In genomic region chr1:234525156-234525774, GRCh38 we compare ENCODE assay signal across 18 cellular contexts. TPM values are rescaled to one million over a fixed set of nuclear protein-coding genes. Genes with fewer than 3 reads are reported as not detected.
DNase-seq lines count a peak whose midpoint lies in the region; ATAC-seq and TF ChIP-seq lines count a peak whose summit lies in the region.
"Had no signal": no experiment of that assay in that cellular context is flagged by ENCODE, and none has a peak within 500 bp of the region (broad histone marks: within the 10 kb centered on the region; RNA-seq: fewer than 3 reads in every experiment).

No MANE protein-coding gene starts in this region.

- H2AK5ac ChIP-seq in mesenchymal stem cell (ENCODE audit: low read length, severe bottlenecking): peak overlapping the region; percentile 83

- DNase-seq in heart right ventricle (no peak), left ventricle myocardium superior (no peak), OCI-LY7 (ENCODE audit: low spot score) (peak; percentile 32), mesenchymal stem cell (no peak), upper lobe of left lung (peak in 1 of 2 donors; percentile 44), AG08395 (ENCODE audit: low spot score) (no peak), suprapubic skin (ENCODE audit: low spot score in 2 of 2) (no peak)
- DNase-seq: activated CD8-positive, alpha-beta memory T cell treated with anti-CD3 and anti-CD28 coated beads for 24 hours; cortex of kidney; DMS 273 treated with DMSO at 0.1 percent for 48 hours; GOT3; NCI-H1092 treated with DMSO at 0.1 percent for 48 hours; NCI-H2171 treated with DMSO at 0.1 percent for 48 hours; stimulated activated CD4-positive, alpha-beta T cell treated with anti-CD3 and anti-CD28 coated beads, Interleukin-2, amount 100 ng/mL, for 48 hours; transverse colon had no signal

- H3K36me3 ChIP-seq in heart right ventricle (no peaks in the 10 kb centered on the region), OCI-LY7 (ENCODE audit: insufficient read depth, low read length) (no peaks in the 10 kb centered on the region), mesenchymal stem cell (ENCODE audit: control insufficient read depth in 1 of 2, insufficient read depth in 2 of 2, low read depth in 1 of 2, low read length in 2 of 2) (no peaks in the 10 kb centered on the region), upper lobe of left lung (no peaks in the 10 kb centered on the region), suprapubic skin (no peaks in the 10 kb centered on the region)
- H3K36me3 ChIP-seq: transverse colon had no signal

- H2AFZ ChIP-seq in OCI-LY7 (ENCODE audit: low read length) (peak overlapping the region; percentile 88; the same call in 1 of the 2 replicates), mesenchymal stem cell (ENCODE audit: low read depth, low read length) (no peak overlapping the region)

- H4K91ac ChIP-seq in mesenchymal stem cell (ENCODE audit: low read length): no peak overlapping the region

- no TSS peak for BruUV-seq in OCI-LY7 (replicated peaks; lab: Mats Ljungman, UMichigan)

- peak overlapping the region in 6 of 10 donors; percentile 58 to 94 (median 91) for H3K27ac ChIP-seq in heart right ventricle
- H3K27ac ChIP-seq in OCI-LY7 (ENCODE audit: low read depth, low read length, poor library complexity, severe bottlenecking): peak overlapping the region; percentile 91
- no peak overlapping the region for H3K27ac ChIP-seq in mesenchymal stem cell (ENCODE audit: low read length, poor library complexity, severe bottlenecking)
- peak overlapping the region; percentile 55 to 85 (median 70) for H3K27ac ChIP-seq in upper lobe of left lung
- no peak overlapping the region for H3K27ac ChIP-seq in suprapubic skin

- H3K9me2 ChIP-seq in OCI-LY7 (ENCODE audit: insufficient read depth, low read length): no peaks in the 10 kb centered on the region

- no peaks in the 10 kb centered on the region for H3K27me3 ChIP-seq in heart right ventricle
- no peaks in the 10 kb centered on the region for H3K27me3 ChIP-seq in mesenchymal stem cell (ENCODE audit: control insufficient read depth in 1 of 2, insufficient read depth in 1 of 2, low read length in 2 of 2)
- H3K27me3 ChIP-seq in upper lobe of left lung: no peaks in the 10 kb centered on the region
- no peaks in the 10 kb centered on the region for H3K27me3 ChIP-seq in suprapubic skin
- H3K27me3 ChIP-seq: transverse colon had no signal

- no peak overlapping the region for H3K4me3 ChIP-seq in heart right ventricle
- no peak overlapping the region for H3K4me3 ChIP-seq in OCI-LY7 (ENCODE audit: low read depth, low read length, poor library complexity, severe bottlenecking)
- no peak overlapping the region for H3K4me3 ChIP-seq in mesenchymal stem cell (ENCODE audit: insufficient read depth in 1 of 2, low read depth in 1 of 2, low read length in 2 of 2)
- H3K4me3 ChIP-seq in upper lobe of left lung: no peak overlapping the region
- no peak overlapping the region for H3K4me3 ChIP-seq in suprapubic skin
- H3K4me3 ChIP-seq: SK-N-MC, transverse colon had no signal

- H3K14ac ChIP-seq in mesenchymal stem cell (ENCODE audit: low read length in 2 of 2): no peak overlapping the region

- 84 to 85% methylated on average over 5 of the region's 5 CpGs for WGBS in heart right ventricle, 2 donors
- 97% methylated on average over 5 of the region's 5 CpGs for WGBS in mesenchymal stem cell
- 50 to 60% methylated on average over 5 of the region's 5 CpGs for WGBS in upper lobe of left lung, 2 donors
- 91% methylated on average over 5 of the region's 5 CpGs for WGBS in suprapubic skin

- intact Hi-C loops in heart right ventricle (cut with DNase I) (no loop called here), left ventricle myocardium superior (cut with micrococcal nuclease) (no loop called here), OCI-LY7 (cut with micrococcal nuclease; ENCODE audit: unreplicated experiment) (no loop called here)

- H3K18ac ChIP-seq in mesenchymal stem cell (ENCODE audit: low read depth in 1 of 2, low read length in 2 of 2): no peak overlapping the region

- no peak overlapping the region for H2BK15ac ChIP-seq in mesenchymal stem cell (ENCODE audit: low read depth, poor library complexity, severe bottlenecking)

- no peak for TF ChIP-seq CTCF in heart right ventricle (IDR thresholded peaks at IDR 0.05)
- TF ChIP-seq CTCF in OCI-LY7 (conservative IDR thresholded peaks at IDR 0.05; ENCODE audit: low read length): no peak
- TF ChIP-seq CTCF in upper lobe of left lung (IDR thresholded peaks at IDR 0.05): no peak
- no peak for TF ChIP-seq CTCF in suprapubic skin (IDR thresholded peaks at IDR 0.05)

- CTCF ChIA-PET in OCI-LY7 (lab: Charles Lee; ENCODE audit: unreplicated experiment): interaction anchor here (0.6 to 1.0 kb wide), 3 partner anchors 47 to 216 kb away, joined by 3 to 4 read pairs (median 3); no protein-coding TSS in a partner anchor

- no peaks in the 10 kb centered on the region for H3K79me1 ChIP-seq in mesenchymal stem cell (replicated peaks; ENCODE audit: low read length, poor library complexity, severe bottlenecking)

- POLR2A ChIA-PET in OCI-LY7 (lab: Charles Lee): interaction anchor here (0.6 to 2.2 kb wide), 21 partner anchors 9 to 608 kb away, joined by 3 to 10 read pairs (median 4); no protein-coding TSS in a partner anchor

- no peaks in the 10 kb centered on the region for H3K9me3 ChIP-seq in heart right ventricle
- no peaks in the 10 kb centered on the region for H3K9me3 ChIP-seq in OCI-LY7 (ENCODE audit: low read length)
- H3K9me3 ChIP-seq in mesenchymal stem cell (ENCODE audit: control insufficient read depth, low read length): no peaks in the 10 kb centered on the region
- H3K9me3 ChIP-seq in upper lobe of left lung: no peaks in the 10 kb centered on the region
- no peaks in the 10 kb centered on the region for H3K9me3 ChIP-seq in suprapubic skin
- H3K9me3 ChIP-seq: transverse colon had no signal

- no peaks in the 10 kb centered on the region for H3K79me2 ChIP-seq in OCI-LY7 (ENCODE audit: insufficient read depth, low read depth, low read length)

- H3K4ac ChIP-seq in mesenchymal stem cell (ENCODE audit: low read depth in 1 of 2, low read length in 2 of 2): peak overlapping the region in 1 of 2 experiments; percentile 28

- H2BK12ac ChIP-seq in mesenchymal stem cell (ENCODE audit: low read length in 2 of 2): peak overlapping the region; percentile 75

- H3K9ac ChIP-seq in mesenchymal stem cell (ENCODE audit: low read length): no peak overlapping the region

- peak overlapping the region; percentile 65 for H2BK120ac ChIP-seq in mesenchymal stem cell (ENCODE audit: low read depth, low read length)

- TF ChIP-seq EP300 in upper lobe of left lung (IDR thresholded peaks at IDR 0.05) (peak in 1 of 4 donors; percentile 44), suprapubic skin (IDR thresholded peaks at IDR 0.05) (no peak)

- H3K4me1 ChIP-seq in heart right ventricle (peaks cover 28 to 88% (median 69%) of the 10 kb centered on the region in 9 donors), OCI-LY7 (ENCODE audit: insufficient read depth, low read length, poor library complexity, severe bottlenecking) (peaks cover 74% of the 10 kb centered on the region), mesenchymal stem cell (ENCODE audit: control insufficient read depth, insufficient read depth, low read depth, low read length) (peaks cover 5% of the 10 kb centered on the region), upper lobe of left lung (peaks cover 34 to 70% (median 55%) of the 10 kb centered on the region in 4 donors), suprapubic skin (peaks cover 41% of the 10 kb centered on the region)

- no peaks in the 10 kb centered on the region for H4K20me1 ChIP-seq in OCI-LY7 (ENCODE audit: insufficient read depth, low read length)

- no peak overlapping the region for H3K23ac ChIP-seq in mesenchymal stem cell (ENCODE audit: low read length in 2 of 2)

- no peak overlapping the region for H2BK5ac ChIP-seq in mesenchymal stem cell (ENCODE audit: low read depth, low read length, poor library complexity, severe bottlenecking)

- TF ChIP-seq POLR2A in upper lobe of left lung (IDR thresholded peaks at IDR 0.05): no peak
- TF ChIP-seq POLR2A in suprapubic skin (IDR thresholded peaks at IDR 0.05): no peak

- ATAC-seq in heart right ventricle (no peak), left ventricle myocardium superior (no peak), upper lobe of left lung (ENCODE audit: low FRiP score in 2 of 2) (peak in 1 of 2 donors; percentile 85), GM19452 (IDR thresholded peaks at IDR 0.05; ENCODE audit: unreplicated experiment) (no peak)
- ATAC-seq: esophagus mucosa had no signal

- H4K8ac ChIP-seq in mesenchymal stem cell (ENCODE audit: low read length): no peak overlapping the region

- H3K4me2 ChIP-seq in OCI-LY7 (ENCODE audit: low read length) (peak overlapping the region; percentile 71), mesenchymal stem cell (ENCODE audit: low read length, poor library complexity, severe bottlenecking) (no peak overlapping the region)

RNA-seq across cellular contexts. Expression of gene TARBP1, which starts 46.3 kb away (rescaled TPM):
- 10 to 100 TPM in 3 of 10 donors, 1 to 10 TPM in 7; 6.9 to 11.7 (median 9.0) TPM for total RNA-seq in heart right ventricle
- polyA plus RNA-seq in heart right ventricle: 10 to 100 TPM in 1 of 2 donors, 1 to 10 TPM in 1; 4.6 to 49.9 TPM
- total RNA-seq in left ventricle myocardium superior: 10.8 TPM
- total RNA-seq in OCI-LY7 (2014; rRNA removed; shearing (Covaris generic)): 30.0 and 30.5 TPM in 2 replicates
- 49.8 and 61.7 TPM in 2 replicates for total RNA-seq in OCI-LY7 (2022)
- 8.1 TPM for polyA plus RNA-seq in mesenchymal stem cell (2013, experiment 1 of 2)
- polyA plus RNA-seq in mesenchymal stem cell (2013, experiment 2 of 2): 6.9 TPM
- 10 to 100 TPM; 17.6 to 51.2 (median 25.8) TPM for total RNA-seq in upper lobe of left lung
- total RNA-seq in suprapubic skin: 10 to 100 TPM; 21.1 to 78.2 (median 23.5) TPM

Comparison
In these comparisons a context has a peak if more than half of its experiments do, and no peak if none do; other contexts are left out.
1. H3K27ac ChIP-seq: peak in heart right ventricle (6 of 10), OCI-LY7 (single experiment) and upper lobe of left lung (4 of 4); none in mesenchymal stem cell (single experiment) and suprapubic skin (single experiment).